8 cellular contexts compared by ENCODE assay signal in the genomic region with DNA sequence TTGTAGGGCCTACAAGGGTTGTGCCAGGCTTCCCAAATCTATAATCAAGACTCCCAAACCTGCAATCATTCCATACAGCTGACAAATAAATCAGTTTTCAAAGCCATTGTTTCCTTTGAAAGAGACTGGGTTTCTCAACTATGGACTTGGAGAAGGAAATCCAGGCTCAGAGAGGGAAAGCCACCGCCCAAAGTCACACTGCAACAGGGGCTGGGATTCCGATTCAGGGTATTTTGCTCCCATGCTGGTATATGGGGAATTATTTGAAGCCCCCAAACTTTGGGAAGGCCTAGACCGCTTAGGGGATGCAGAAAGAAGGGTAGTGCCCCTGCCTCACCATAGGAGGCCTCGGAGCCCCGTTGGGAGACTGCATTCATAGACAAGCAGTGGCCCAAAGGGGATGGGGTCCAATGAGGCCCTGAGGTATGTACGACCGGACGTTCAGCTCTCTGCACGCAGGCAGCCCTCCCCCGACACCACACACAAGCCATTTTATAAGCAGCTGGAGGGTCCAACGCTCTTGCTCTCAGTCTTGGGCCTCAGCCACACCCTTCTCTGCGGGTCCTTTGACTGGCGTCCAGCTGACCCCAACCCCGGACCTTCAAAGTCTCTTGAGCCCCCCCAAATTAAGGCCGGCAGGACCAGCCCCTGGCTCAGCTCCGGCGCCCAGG. TPM values are rescaled to one million over a fixed set of nuclear protein-coding genes. Genes with fewer than 3 reads are reported as not detected.
DNase-seq lines count a peak whose midpoint lies in the region; ATAC-seq, FAIRE-seq and TF ChIP-seq lines count a peak whose summit lies in the region.

No MANE protein-coding gene starts in this region.

- CTCF ChIA-PET in activated CD4-positive, alpha-beta T cell treated with anti-CD3 and anti-CD28 coated beads, Interleukin-2, amount 10 ng/mL, durations not matched to agents 7 days and 5 days (lab: Charles Lee): interaction anchor here (0.7 to 2.0 kb wide), 8 partner anchors 8 to 57 kb away, joined by 3 to 6 read pairs (median 4); no protein-coding TSS in a partner anchor

- intact Hi-C loops in pancreas (cut with DNase I): no loop called here

- peak; percentile 2 for DNase-seq in Caki2 (ENCODE audit: low read depth)
- DNase-seq in activated CD4-positive, alpha-beta T cell treated with anti-CD3 and anti-CD28 coated beads, Interleukin-2, amount 10 ng/mL, durations not matched to agents 7 days and 5 days: peak; percentile 40
- no peak for DNase-seq in fibroblast of the aortic adventitia (ENCODE audit: low read depth)
- DNase-seq in pancreas: no peak
- DNase-seq in NCI-H2196 (lab: John Stamatoyannopoulos, UW; ENCODE audit: unreplicated experiment): no peak
- DNase-seq in effector CD8-positive, alpha-beta T cell (lab: John Stamatoyannopoulos, UW): no peak
- no peak for DNase-seq in NCI-H2171 (lab: John Stamatoyannopoulos, UW)

- H3K4me1 ChIP-seq in pancreas: peaks cover 3 to 6% (median 6%) of the 10 kb centered on the region in 3 donors

- H3K9me3 Mint-ChIP-seq in activated CD4-positive, alpha-beta T cell treated with anti-CD3 and anti-CD28 coated beads, Interleukin-2, amount 10 ng/mL, durations not matched to agents 7 days and 5 days: peaks cover 3% of the 10 kb centered on the region

- H3K27me3 Mint-ChIP-seq in activated CD4-positive, alpha-beta T cell treated with anti-CD3 and anti-CD28 coated beads, Interleukin-2, amount 10 ng/mL, durations not matched to agents 7 days and 5 days: no peaks in the 10 kb centered on the region

- no peaks in the 10 kb centered on the region for H3K9me3 ChIP-seq in pancreas

- H3K4me3 Mint-ChIP-seq in activated CD4-positive, alpha-beta T cell treated with anti-CD3 and anti-CD28 coated beads, Interleukin-2, amount 10 ng/mL, durations not matched to agents 7 days and 5 days: peak overlapping the region; percentile 96

- in situ Hi-C loops in Caki2 (cut with HindIII; ENCODE audit: low pct_unique_long_range_greater_than_20kb, low sequenced_read_pairs): no loop called here

- H3K4me1 Mint-ChIP-seq in activated CD4-positive, alpha-beta T cell treated with anti-CD3 and anti-CD28 coated beads, Interleukin-2, amount 10 ng/mL, durations not matched to agents 7 days and 5 days: peaks cover 54% of the 10 kb centered on the region

- WGBS in pancreas, 2 donors: 16 to 18% methylated on average over 17 of the region's 17 CpGs

- H3K36me3 Mint-ChIP-seq in activated CD4-positive, alpha-beta T cell treated with anti-CD3 and anti-CD28 coated beads, Interleukin-2, amount 10 ng/mL, durations not matched to agents 7 days and 5 days (ENCODE audit: low read depth): peaks cover 44% of the 10 kb centered on the region

- H3K4me3 ChIP-seq in fibroblast of the aortic adventitia (ENCODE audit: low read depth, low read length) (peak overlapping the region; percentile 95), pancreas (peak overlapping the region; percentile 59 to 76 (median 66))

- ATAC-seq in HG02642 (IDR thresholded peaks at IDR 0.05; ENCODE audit: poor library complexity, unreplicated experiment) (peak; percentile 20), pancreas (peak; percentile 19 to 40 (median 26))

- TF ChIP-seq CTCF in fibroblast of the aortic adventitia (IDR thresholded peaks at IDR 0.05; ENCODE audit: insufficient read depth, low read length) (peak; percentile 21), pancreas (IDR thresholded peaks at IDR 0.05) (no peak)

- H3K27ac ChIP-seq in pancreas: peak overlapping the region in 3 of 4 donors; percentile 20 to 59 (median 57)

- H3K27me3 ChIP-seq in pancreas: no peaks in the 10 kb centered on the region

- POLR2A ChIA-PET in activated CD4-positive, alpha-beta T cell treated with anti-CD3 and anti-CD28 coated beads, Interleukin-2, amount 10 ng/mL, durations not matched to agents 7 days and 5 days (lab: Charles Lee): interaction anchor here (0.6 kb wide), 1 partner anchor 31 kb away, joined by 3 read pairs; no protein-coding TSS in a partner anchor

- H3K27ac Mint-ChIP-seq in activated CD4-positive, alpha-beta T cell treated with anti-CD3 and anti-CD28 coated beads, Interleukin-2, amount 10 ng/mL, durations not matched to agents 7 days and 5 days: peak overlapping the region; percentile 96

- no peaks in the 10 kb centered on the region for H3K36me3 ChIP-seq in pancreas

- FAIRE-seq in pancreas (lab: Jason Lieb, UNC): no peak

RNA-seq across cellular contexts. Expression of a gene that starts 0.7 kb away (rescaled TPM):
- 81.1 and 98.2 TPM in 2 replicates for total RNA-seq in Caki2 (2014; rRNA removed; shearing (Covaris generic); ENCODE audit: low replicate concordance)
- total RNA-seq in activated CD4-positive, alpha-beta T cell treated with anti-CD3 and anti-CD28 coated beads, Interleukin-2, amount 10 ng/mL, durations not matched to agents 7 days and 5 days: 100 to 1,000 TPM; 494 to 508 TPM
- 111 and 194 TPM in 2 replicates for total RNA-seq in fibroblast of the aortic adventitia (ENCODE audit: low replicate concordance)
- total RNA-seq in pancreas: 10 to 100 TPM; 39.6 to 70.8 (median 48.7) TPM
- polyA plus RNA-seq in pancreas: 10 to 100 TPM; 37.0 to 64.2 TPM

Comparison
In these comparisons a context has a peak if more than half of its experiments do, and no peak if none do; other contexts are left out.
1. DNase-seq: peak in Caki2 (single experiment) and activated CD4-positive, alpha-beta T cell treated with anti-CD3 and anti-CD28 coated beads, Interleukin-2, amount 10 ng/mL, durations not matched to agents 7 days and 5 days (single experiment); none in fibroblast of the aortic adventitia (single experiment), pancreas (0 of 6), NCI-H2196 (single experiment), effector CD8-positive, alpha-beta T cell (single experiment) and NCI-H2171 (single experiment).